Comparison of ENCODE assay signal across 8 cellular contexts in genomic region chr7:105210721-105211205, GRCh38.
DNase-seq lines count a peak whose midpoint lies in the region; ATAC-seq, FAIRE-seq and TF ChIP-seq lines count a peak whose summit lies in the region.

No MANE protein-coding gene starts in this region.

- intact Hi-C loops in gastrocnemius medialis (cut with DNase I; ENCODE audit: low total_unique reads) (no loop called here), sigmoid colon (cut with DNase I) (no loop called here)

- peak overlapping the region; percentile 58; the same call in 1 of the 2 replicates for H3K4me2 ChIP-seq in KMS-11

- FAIRE-seq in GM12891 (lab: Jason Lieb, UNC): peak; percentile 89

- peaks cover 68% of the 10 kb centered on the region for H3K4me1 ChIP-seq in KMS-11 (ENCODE audit: low read depth, poor library complexity, severe bottlenecking)
- H3K4me1 ChIP-seq in esophagus (ENCODE audit: control insufficient read depth in 2 of 2, insufficient read depth in 2 of 2, low read length in 1 of 2): peaks cover 2 to 7% of the 10 kb centered on the region in 2 donors
- peaks cover 5 to 21% of the 10 kb centered on the region in 2 donors for H3K4me1 ChIP-seq in gastrocnemius medialis
- peaks cover 0 to 22% (median 13%) of the 10 kb centered on the region in 4 donors for H3K4me1 ChIP-seq in sigmoid colon

- H3K27ac ChIP-seq in KMS-11 (peak overlapping the region; percentile 21; the same call in 1 of the 2 replicates), esophagus (ENCODE audit: low read depth in 2 of 2, low read length in 1 of 2) (peak overlapping the region; percentile 3 to 61), gastrocnemius medialis (peak overlapping the region in 2 of 4 donors; percentile 28 to 70), sigmoid colon (peak overlapping the region in 1 of 4 donors; percentile 37)

- ATAC-seq in GM21447 (IDR thresholded peaks at IDR 0.05; ENCODE audit: unreplicated experiment) (peak; percentile 91), gastrocnemius medialis (peak; percentile 75 to 78)

- peak; percentile 13 for DNase-seq in GM12891 (ENCODE audit: insufficient read length, low spot score)
- DNase-seq in gastrocnemius medialis: no peak
- no peak for DNase-seq in sigmoid colon
- DNase-seq in T-helper 9 cell: no peak
- DNase-seq in H7: no peak

- H3K27me3 ChIP-seq in KMS-11 (ENCODE audit: insufficient read depth, low read depth): no peaks in the 10 kb centered on the region
- no peaks in the 10 kb centered on the region for H3K27me3 ChIP-seq in esophagus (ENCODE audit: control insufficient read depth in 1 of 2, insufficient read depth in 2 of 2, low read length in 2 of 2)
- H3K27me3 ChIP-seq in gastrocnemius medialis: no peaks in the 10 kb centered on the region
- no peaks in the 10 kb centered on the region for H3K27me3 ChIP-seq in sigmoid colon
- no peaks in the 10 kb centered on the region for H3K27me3 ChIP-seq in H7 (ENCODE audit: control insufficient read depth, insufficient read depth, low read length)

- no peak overlapping the region for H2AFZ ChIP-seq in KMS-11 (ENCODE audit: low read depth)

- in situ Hi-C loops in gastrocnemius medialis (cut with MboI; ENCODE audit: low sequenced_read_pairs in 4 of 4): no loop called here

- peaks cover 17% of the 10 kb centered on the region; the same call in 1 of the 2 replicates for H4K20me1 ChIP-seq in KMS-11 (ENCODE audit: insufficient read depth)

- peaks cover 90% of the 10 kb centered on the region for H3K79me2 ChIP-seq in KMS-11 (ENCODE audit: insufficient read depth, low read depth)

- TF ChIP-seq EP300 in sigmoid colon (IDR thresholded peaks at IDR 0.05): no peak

- no peaks in the 10 kb centered on the region for H3K9me3 ChIP-seq in esophagus (ENCODE audit: control insufficient read depth in 2 of 2, insufficient read depth in 1 of 2, low read depth in 1 of 2, low read length in 1 of 2)
- H3K9me3 ChIP-seq in gastrocnemius medialis: no peaks in the 10 kb centered on the region
- no peaks in the 10 kb centered on the region for H3K9me3 ChIP-seq in sigmoid colon

- 47 to 67% methylated on average over 5 of the region's 5 CpGs for WGBS in esophagus, 2 donors
- WGBS in sigmoid colon, 2 donors: 61 to 63% methylated on average over 5 of the region's 5 CpGs

- H3K4me3 ChIP-seq in KMS-11 (IDR thresholded peaks at IDR 0.05; ENCODE audit: insufficient read depth, low read depth, low read length) (no peak overlapping the region), esophagus (ENCODE audit: low read depth in 1 of 2, low read length in 2 of 2) (no peak overlapping the region), gastrocnemius medialis (peak overlapping the region in 2 of 4 donors; percentile 7 to 12), sigmoid colon (no peak overlapping the region), H7 (ENCODE audit: insufficient read depth, low read depth, low read length) (no peak overlapping the region)

- no peak overlapping the region for H3K9ac ChIP-seq in KMS-11

- TF ChIP-seq POLR2A in GM12891 (IDR thresholded peaks at IDR 0.05; ENCODE audit: low read depth, low read length) (no peak), gastrocnemius medialis (IDR thresholded peaks at IDR 0.05) (no peak), sigmoid colon (IDR thresholded peaks at IDR 0.05) (no peak)

- TF ChIP-seq CTCF in KMS-11 (conservative IDR thresholded peaks at IDR 0.05; ENCODE audit: low read depth, low read length) (no peak), gastrocnemius medialis (IDR thresholded peaks at IDR 0.05 in 4 of 5, conservative IDR thresholded peaks at IDR 0.05 in 1 of 5) (peak in 1 of 5 experiments; percentile 7), sigmoid colon (IDR thresholded peaks at IDR 0.05) (no peak)

- H3K36me3 ChIP-seq in KMS-11 (ENCODE audit: insufficient read depth) (no peaks in the 10 kb centered on the region), esophagus (ENCODE audit: control insufficient read depth in 2 of 2, insufficient read depth in 2 of 2, low read length in 1 of 2) (no peaks in the 10 kb centered on the region), gastrocnemius medialis (no peaks in the 10 kb centered on the region), sigmoid colon (no peaks in the 10 kb centered on the region), H7 (replicated peaks; ENCODE audit: control insufficient read depth, insufficient read depth, low read length) (no peaks in the 10 kb centered on the region)

TF ChIP-seq in GM12891, 5 proteins besides CTCF, POLR2A, EP300 and RAD21:
- TF ChIP-seq SPI1 (IDR thresholded peaks at IDR 0.05; ENCODE audit: low read depth, low read length) (peak; percentile 52), POLR2AphosphoS5 (IDR thresholded peaks at IDR 0.05; ENCODE audit: low read depth, low read length) (no peak)
TF ChIP-seq in GM12891: peak in this region for 1.
